In genomic region chr11:18775492-18776292, GRCh38 we compare ENCODE assay signal across 9 cellular contexts. TPM values are rescaled to one million over a fixed set of nuclear protein-coding genes. Genes with fewer than 3 reads are reported as not detected.
DNase-seq lines count a peak whose midpoint lies in the region; ATAC-seq, FAIRE-seq and TF ChIP-seq lines count a peak whose summit lies in the region.
"Had no signal": no experiment of that assay in that cellular context is flagged by ENCODE, and none has a peak within 500 bp of the region (broad histone marks: within the 10 kb centered on the region; RNA-seq: fewer than 3 reads in every experiment).

No MANE protein-coding gene starts in this region.

- peaks cover 5% of the 10 kb centered on the region for H3K4me1 Mint-ChIP-seq in nephron progenitor cell

- peak; percentile 87 for TF ChIP-seq CTCF in nephron progenitor cell (IDR thresholded peaks at IDR 0.05)

- no peak for TF ChIP-seq POLR2A in GM12892 (IDR thresholded peaks at IDR 0.05; ENCODE audit: low read depth, low read length)

- no peaks in the 10 kb centered on the region for H3K9me3 Mint-ChIP-seq in nephron progenitor cell
- H3K9me3 Mint-ChIP-seq: naive B cell had no signal

- H3K27ac Mint-ChIP-seq in nephron progenitor cell = no peak overlapping the region

- ATAC-seq in HG02678 (IDR thresholded peaks at IDR 0.05; ENCODE audit: unreplicated experiment) = peak; percentile 93

- no peaks in the 10 kb centered on the region for H3K36me3 Mint-ChIP-seq in nephron progenitor cell (ENCODE audit: low read depth)
- H3K36me3 Mint-ChIP-seq: naive B cell had no signal

- peak; percentile 31 for DNase-seq in AG08395 (ENCODE audit: low spot score)
- peak; percentile 50 for DNase-seq in GM12892 (ENCODE audit: insufficient read length)
- DNase-seq in NCI-H2029 (lab: John Stamatoyannopoulos, UW) = peak; percentile 45
- peak; percentile 85 for DNase-seq in activated CD4-positive, alpha-beta T cell treated with anti-CD3 and anti-CD28 coated beads for 48 hours
- DNase-seq in epidermal melanocyte (ENCODE audit: insufficient read length, low spot score) = peak; percentile 28
- DNase-seq in nephron progenitor cell = peak; percentile 88
- DNase-seq in posterior vena cava (ENCODE audit: low spot score) = no peak
- DNase-seq: naive B cell had no signal

- intact Hi-C loops in posterior vena cava (cut with DNase I) = loop anchor here in 1 of 2 donors (1.0 kb wide), 1 partner anchor 31 kb away; no protein-coding TSS in a partner anchor

- FAIRE-seq in GM12892 (lab: Jason Lieb, UNC) = peak; percentile 98

- H3K4me3 Mint-ChIP-seq in nephron progenitor cell = no peak overlapping the region
- H3K4me3 Mint-ChIP-seq: naive B cell had no signal

- peaks cover 31% of the 10 kb centered on the region for H3K27me3 Mint-ChIP-seq in nephron progenitor cell (ENCODE audit: low read depth, poor library complexity)

RNA-seq across cellular contexts. Expression of gene PTPN5, which starts 15.9 kb away (rescaled TPM):
- not detected for polyA plus RNA-seq in GM12892 (2012; ENCODE audit: missing spikeins)
- 1 to 10 TPM in 1 of 2 donors, under 1 TPM in 1; 0.93 to 2.7 TPM for total RNA-seq in posterior vena cava

RNA-seq across cellular contexts. Expression of gene IGSF22, which starts 49.7 kb away (rescaled TPM):
- polyA plus RNA-seq in GM12892 (2012; ENCODE audit: missing spikeins) = not detected
- total RNA-seq in posterior vena cava = under 1 TPM in 1 of 2 donors, not detected in 1; 0.38 TPM
